9 cellular contexts compared by ENCODE assay signal in the genomic region with DNA sequence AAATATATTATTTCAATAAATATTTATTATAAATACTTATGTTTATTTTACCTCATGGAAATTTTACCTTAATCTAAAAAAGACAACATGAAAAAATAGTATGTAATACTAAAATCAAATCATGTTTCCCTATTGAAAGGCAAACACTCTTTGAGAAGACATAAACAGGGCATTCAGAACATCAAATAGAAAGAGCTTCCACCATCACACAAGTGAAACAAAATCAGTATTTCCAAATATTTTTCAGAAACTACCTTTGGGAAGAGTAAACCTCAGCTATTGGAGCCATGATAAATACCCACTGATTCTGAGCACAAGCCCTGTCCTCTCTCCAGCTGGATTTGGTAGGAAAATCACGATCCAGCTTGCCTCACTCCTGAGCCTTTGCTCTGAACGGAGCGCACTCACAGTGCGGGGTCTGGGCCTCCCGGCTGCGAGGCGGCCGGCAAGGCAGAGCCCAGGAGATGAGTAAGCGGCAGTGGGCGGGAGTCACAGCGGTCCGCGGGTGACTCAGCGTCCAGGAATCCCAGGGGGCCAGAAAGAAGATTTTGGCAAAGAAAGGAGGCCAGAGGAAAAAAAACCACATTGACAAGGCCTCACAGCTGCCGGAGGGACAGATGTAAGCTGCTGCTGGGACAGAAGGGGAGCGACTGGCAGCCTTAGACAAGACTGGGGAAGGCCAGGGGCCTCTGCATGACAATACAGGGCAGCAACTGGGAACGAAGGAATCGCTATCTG. TPM values are rescaled to one million over a fixed set of nuclear protein-coding genes. Genes with fewer than 3 reads are reported as not detected.
DNase-seq lines count a peak whose midpoint lies in the region; ATAC-seq and TF ChIP-seq lines count a peak whose summit lies in the region.
"Had no signal": no experiment of that assay in that cellular context is flagged by ENCODE, and none has a peak within 500 bp of the region (broad histone marks: within the 10 kb centered on the region; RNA-seq: fewer than 3 reads in every experiment).

No MANE protein-coding gene starts in this region.

- intact Hi-C loops in activated B cell treated with CpG ODN at 0.5 μM for 24 hours (cut with micrococcal nuclease): loop anchor here (1.0 kb wide), 1 partner anchor 14 kb away; no protein-coding TSS in a partner anchor

- DNase-seq in GM04503 (ENCODE audit: low read depth) (peak; percentile 80), HT1080 (ENCODE audit: low read depth) (peak; percentile 98), activated B cell treated with CpG ODN at 0.5 μM for 24 hours (peak; percentile 18), fibroblast of lung (ENCODE audit: low read depth in 2 of 2) (peak; percentile 96 to 97), superior temporal gyrus (ENCODE audit: extremely low spot score) (peak; percentile 58), NCI-H2029 treated with DMSO at 0.1 percent for 48 hours (lab: John Stamatoyannopoulos, UW) (no peak)

- peaks cover 6% of the 10 kb centered on the region for H3K4me1 Mint-ChIP-seq in activated B cell treated with CpG ODN at 0.5 μM for 24 hours

- H3K9me3 Mint-ChIP-seq in activated B cell treated with CpG ODN at 0.5 μM for 24 hours: no peaks in the 10 kb centered on the region

- H3K27me3 Mint-ChIP-seq in activated B cell treated with CpG ODN at 0.5 μM for 24 hours: peaks cover 53% of the 10 kb centered on the region

- H3K4me3 Mint-ChIP-seq in activated B cell treated with CpG ODN at 0.5 μM for 24 hours: no peak overlapping the region

- H3K9ac ChIP-seq in fibroblast of lung (ENCODE audit: insufficient read depth, low read length): peak overlapping the region; percentile 47

- H3K27ac ChIP-seq in fibroblast of lung (ENCODE audit: insufficient read depth, low read length) (peak overlapping the region; percentile 74), muscle layer of duodenum (ENCODE audit: low read length) (peak overlapping the region; percentile 68)

- no peaks in the 10 kb centered on the region for H3K79me2 ChIP-seq in fibroblast of lung (ENCODE audit: control insufficient read depth, insufficient read depth, low read length)

- peak overlapping the region; percentile 68 for H2AFZ ChIP-seq in fibroblast of lung (ENCODE audit: low read length)

- H3K27me3 ChIP-seq in fibroblast of lung (ENCODE audit: control insufficient read depth, insufficient read depth, low read length): no peaks in the 10 kb centered on the region
- H3K27me3 ChIP-seq in muscle layer of duodenum (ENCODE audit: low read depth, low read length): no peaks in the 10 kb centered on the region

- H3K9me3 ChIP-seq in fibroblast of lung (ENCODE audit: control insufficient read depth, insufficient read depth, low read depth, low read length) (no peaks in the 10 kb centered on the region), muscle layer of duodenum (ENCODE audit: control insufficient read depth in 1 of 2, low read length in 2 of 2) (no peaks in the 10 kb centered on the region)

- TF ChIP-seq CTCF in activated B cell treated with CpG ODN at 0.5 μM for 24 hours (IDR thresholded peaks at IDR 0.05) (no peak), fibroblast of lung (conservative IDR thresholded peaks at IDR 0.05 in 1 of 2, IDR thresholded peaks at IDR 0.05 in 1 of 2; ENCODE audit: low read depth in 1 of 2, low read length in 2 of 2) (no peak)

- no peaks in the 10 kb centered on the region for H4K20me1 ChIP-seq in fibroblast of lung (ENCODE audit: control insufficient read depth, extremely low read depth, insufficient read depth, low read length)

- CTCF ChIA-PET in activated B cell treated with CpG ODN at 0.5 μM for 24 hours (lab: Charles Lee): interaction anchor here (1.0 kb wide), 1 partner anchor 341 kb away, joined by 3 read pairs; no protein-coding TSS in a partner anchor

- H3K36me3 ChIP-seq in fibroblast of lung (ENCODE audit: control insufficient read depth, insufficient read depth, low read length) (no peaks in the 10 kb centered on the region), muscle layer of duodenum (ENCODE audit: control insufficient read depth in 1 of 2, insufficient read depth in 2 of 2, low read length in 2 of 2) (no peaks in the 10 kb centered on the region)

- H3K4me1 ChIP-seq in fibroblast of lung (ENCODE audit: control insufficient read depth, extremely low read depth, insufficient read depth, low read length) (peaks cover 5% of the 10 kb centered on the region), muscle layer of duodenum (ENCODE audit: control insufficient read depth in 1 of 2, insufficient read depth in 2 of 2, low read length in 2 of 2) (no peaks in the 10 kb centered on the region)

- POLR2A ChIA-PET in activated B cell treated with CpG ODN at 0.5 μM for 24 hours (lab: Charles Lee): interaction anchor here (0.9 kb wide), 1 partner anchor 15 kb away, joined by 3 read pairs; no protein-coding TSS in a partner anchor

- no peaks in the 10 kb centered on the region for H3K36me3 Mint-ChIP-seq in activated B cell treated with CpG ODN at 0.5 μM for 24 hours (ENCODE audit: low read depth)

- peak overlapping the region; percentile 38 for H3K4me2 ChIP-seq in fibroblast of lung (ENCODE audit: extremely low read depth, insufficient read depth, low read length)

- ATAC-seq in GM21619 (IDR thresholded peaks at IDR 0.05; ENCODE audit: unreplicated experiment): peak; percentile 92
- peak; percentile 88 for ATAC-seq in activated B cell treated with CpG ODN at 0.5 μM for 24 hours (ENCODE audit: low read depth)

- H3K27ac Mint-ChIP-seq in activated B cell treated with CpG ODN at 0.5 μM for 24 hours: no peak overlapping the region

- H3K4me3 ChIP-seq in fibroblast of lung (replicated peaks in 1 of 4; ENCODE audit: control extremely low read depth in 1 of 4, insufficient read depth in 1 of 4, low read depth in 3 of 4, low read length in 4 of 4): peak overlapping the region; percentile 5 to 51 (median 26)
- peak overlapping the region; percentile 27 to 51 for H3K4me3 ChIP-seq in muscle layer of duodenum (ENCODE audit: low read depth in 1 of 2, low read length in 2 of 2)

RNA-seq across cellular contexts. Expression of gene ANXA5, which starts 14.7 kb away (rescaled TPM):
- total RNA-seq in HT1080 (2014; rRNA removed; shearing (Covaris generic)): 489 and 521 TPM in 2 replicates
- polyA plus RNA-seq in HT1080 (2015; cell fraction: cytosol; rRNA removed): 417 and 504 TPM in 2 replicates
- 490 and 564 TPM in 2 replicates for polyA plus RNA-seq in HT1080 (2015; cell fraction: nucleus; rRNA removed)
- total RNA-seq in activated B cell treated with CpG ODN at 0.5 μM for 24 hours (86.8 and 89.9 TPM in 2 replicates), fibroblast of lung (481 and 602 TPM in 2 replicates)
- polyA plus RNA-seq in fibroblast of lung: 1,748 and 2,025 TPM in 2 replicates
- 1,175 and 1,208 TPM in 2 replicates for polyA plus RNA-seq in fibroblast of lung (2012)
- polyA minus RNA-seq in fibroblast of lung (ENCODE audit: low replicate concordance): 140 and 187 TPM in 2 replicates

RNA-seq across cellular contexts. Expression of gene SMIM43, which starts 53.5 kb away (rescaled TPM):
- total RNA-seq in HT1080 (2014; rRNA removed; shearing (Covaris generic)): not detected in 2 replicates
- polyA plus RNA-seq in HT1080 (2015; cell fraction: cytosol; rRNA removed): not detected in 2 replicates
- not detected in 2 replicates for polyA plus RNA-seq in HT1080 (2015; cell fraction: nucleus; rRNA removed)
- total RNA-seq in activated B cell treated with CpG ODN at 0.5 μM for 24 hours: not detected in 2 replicates
- 0.26 and 0.83 TPM in 2 replicates for total RNA-seq in fibroblast of lung
- polyA plus RNA-seq in fibroblast of lung: 1.8 and 2.5 TPM in 2 replicates
- polyA plus RNA-seq in fibroblast of lung (2012): 0.83 and 0.94 TPM in 2 replicates
- polyA minus RNA-seq in fibroblast of lung (ENCODE audit: low replicate concordance): 1.7 TPM in 1 of 2 replicates, not detected in the other
- total RNA-seq: activated CD8-positive, alpha-beta memory T cell treated with anti-CD3 and anti-CD28 coated beads for 36 hours had no signal
